ENCODE assay signal across 1 cellular context in genomic region chr5:93584531-93585053, GRCh38.
TF ChIP-seq lines count a peak whose summit lies in the region.

No MANE protein-coding gene starts in this region.

TF ChIP-seq in HepG2, 621 proteins besides CTCF, POLR2A, EP300 and RAD21 (continued from another document):
- no peak for TF ChIP-seq ARID5B (CRISPR knock-in tag; IDR thresholded peaks at IDR 0.05)
- no peak for TF ChIP-seq ZBTB44 (CRISPR knock-in tag; IDR thresholded peaks at IDR 0.05)
- no peak for TF ChIP-seq ZNF782 (CRISPR knock-in tag; IDR thresholded peaks at IDR 0.05; ENCODE audit: borderline replicate concordance)
- no peak for TF ChIP-seq ZNF124 (CRISPR knock-in tag; IDR thresholded peaks at IDR 0.05)
- peak; percentile 75; the same call in 1 of the 2 replicates for TF ChIP-seq PATZ1 (CRISPR knock-in tag; IDR thresholded peaks at IDR 0.05)
- TF ChIP-seq BORCS8-MEF2B (CRISPR knock-in tag; IDR thresholded peaks at IDR 0.05) = no peak
- TF ChIP-seq SMAD3 (CRISPR knock-in tag; IDR thresholded peaks at IDR 0.05) = no peak
- TF ChIP-seq NRL (CRISPR knock-in tag; IDR thresholded peaks at IDR 0.05; ENCODE audit: borderline replicate concordance) = no peak
- no peak for TF ChIP-seq ZSCAN20 (CRISPR knock-in tag; IDR thresholded peaks at IDR 0.05; ENCODE audit: borderline replicate concordance)
- no peak for TF ChIP-seq ZNF790 (CRISPR knock-in tag; IDR thresholded peaks at IDR 0.05; ENCODE audit: borderline replicate concordance)
- no peak for TF ChIP-seq CREB1 (IDR thresholded peaks at IDR 0.05)
- no peak for TF ChIP-seq CREB1 (CRISPR knock-in tag; IDR thresholded peaks at IDR 0.05)
- 0 out of 2 replicates have a peak, but pooled peaks have one; percentile 2 for TF ChIP-seq CEBPB (IDR thresholded peaks at IDR 0.05; ENCODE audit: borderline replicate concordance, low read depth, low read length)
- TF ChIP-seq ASH2L (IDR thresholded peaks at IDR 0.05; ENCODE audit: insufficient read length, low read depth, low read length) = no peak
- TF ChIP-seq SALL2 (CRISPR knock-in tag; IDR thresholded peaks at IDR 0.05) = no peak
- no peak for TF ChIP-seq SP5 (CRISPR knock-in tag; IDR thresholded peaks at IDR 0.05; ENCODE audit: borderline replicate concordance, low read depth)
- TF ChIP-seq AGO1 (IDR thresholded peaks at IDR 0.05; ENCODE audit: low read depth, low read length, poor library complexity, severe bottlenecking) = no peak
- TF ChIP-seq HNRNPLL (IDR thresholded peaks at IDR 0.05; ENCODE audit: low read depth, low read length, poor library complexity, severe bottlenecking) = peak; percentile 9
- no peak for TF ChIP-seq ZNF318 (CRISPR knock-in tag; IDR thresholded peaks at IDR 0.05)
- no peak for TF ChIP-seq AKNA (CRISPR knock-in tag; IDR thresholded peaks at IDR 0.05; ENCODE audit: borderline replicate concordance)
- no peak for TF ChIP-seq NKX3-1 (CRISPR knock-in tag; IDR thresholded peaks at IDR 0.05)
- TF ChIP-seq ZNF430 (CRISPR knock-in tag; IDR thresholded peaks at IDR 0.05) = no peak
